13 cellular contexts compared by ENCODE assay signal in the genomic region with DNA sequence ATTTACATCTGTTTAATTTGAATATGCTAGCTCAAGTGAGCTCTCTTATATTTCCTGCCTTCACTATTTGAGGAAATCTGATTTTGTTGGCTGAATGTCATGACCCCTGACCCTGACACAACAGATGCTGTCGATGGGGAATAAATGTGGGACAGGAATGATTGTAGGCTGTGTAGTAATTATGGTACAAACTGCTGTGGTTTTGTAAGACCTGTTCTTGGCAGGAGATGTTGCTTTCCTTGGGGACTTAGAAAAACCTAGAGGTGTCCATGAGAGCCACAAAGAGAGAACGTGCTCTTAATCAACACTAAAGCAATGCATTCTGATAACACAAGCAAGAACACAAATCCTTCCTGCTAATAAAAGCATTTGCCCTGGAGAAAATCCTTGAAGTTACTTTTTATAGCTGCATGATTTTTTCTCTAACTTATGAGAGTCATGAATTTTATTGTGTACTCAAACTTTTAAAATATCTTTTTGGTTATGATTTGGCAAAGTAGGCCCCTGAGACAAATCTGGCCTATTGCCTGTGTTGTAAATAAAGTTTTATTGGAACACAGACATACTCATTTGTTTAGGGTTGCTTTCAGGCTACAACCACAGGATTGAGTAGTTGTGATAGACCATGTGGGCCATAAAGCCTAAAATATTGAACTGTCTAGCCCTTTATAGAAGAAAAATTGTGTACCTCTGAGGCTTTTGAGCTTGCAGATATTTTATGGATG.
DNase-seq lines count a peak whose midpoint lies in the region; ATAC-seq, FAIRE-seq and TF ChIP-seq lines count a peak whose summit lies in the region.
"Had no signal": no experiment of that assay in that cellular context is flagged by ENCODE, and none has a peak within 500 bp of the region (broad histone marks: within the 10 kb centered on the region; RNA-seq: fewer than 3 reads in every experiment).

No MANE protein-coding gene starts in this region.

- H3K4me3 ChIP-seq in fibroblast of the aortic adventitia (ENCODE audit: low read depth, low read length), result no peak overlapping the region
- H3K4me3 ChIP-seq in sigmoid colon, result no peak overlapping the region
- no peak overlapping the region for H3K4me3 ChIP-seq in effector memory CD4-positive, alpha-beta T cell (ENCODE audit: insufficient read depth, low read depth, low read length, poor library complexity, severe bottlenecking)
- H3K4me3 ChIP-seq: pancreas had no signal

- FAIRE-seq in GM18507 (lab: Jason Lieb, UNC), result peak; percentile 53
- FAIRE-seq: G401.6, pancreas had no signal

- intact Hi-C loops in sigmoid colon (cut with DNase I), result no loop called here

- H3K36me3 Mint-ChIP-seq in activated CD4-positive, alpha-beta memory T cell treated with anti-CD3 and anti-CD28 coated beads, Interleukin-2, amount 10 ng/mL, durations not matched to agents 7 days and 5 days (ENCODE audit: low read depth), result peaks cover 6% of the 10 kb centered on the region

- no peaks in the 10 kb centered on the region for H3K9me3 ChIP-seq in sigmoid colon
- no peaks in the 10 kb centered on the region for H3K9me3 ChIP-seq in effector memory CD4-positive, alpha-beta T cell (ENCODE audit: control insufficient read depth, low read length)
- H3K9me3 ChIP-seq: pancreas had no signal

- H3K27ac Mint-ChIP-seq in activated CD4-positive, alpha-beta memory T cell treated with anti-CD3 and anti-CD28 coated beads, Interleukin-2, amount 10 ng/mL, durations not matched to agents 7 days and 5 days, result no peak overlapping the region
- H3K27ac Mint-ChIP-seq: stimulated activated naive CD8-positive, alpha-beta T cell treated with anti-CD3 and anti-CD28 coated beads, Interleukin-15, Interleukin-2, amounts not matched to agents 100 ng/mL and 50 ng/mL, for 24 hours had no signal

- TF ChIP-seq CTCF in VCaP (conservative IDR thresholded peaks at IDR 0.05), result no peak
- no peak for TF ChIP-seq CTCF in fibroblast of the aortic adventitia (IDR thresholded peaks at IDR 0.05; ENCODE audit: insufficient read depth, low read length)
- no peak for TF ChIP-seq CTCF in sigmoid colon (IDR thresholded peaks at IDR 0.05)

- H3K4me1 Mint-ChIP-seq in activated CD4-positive, alpha-beta memory T cell treated with anti-CD3 and anti-CD28 coated beads, Interleukin-2, amount 10 ng/mL, durations not matched to agents 7 days and 5 days, result peaks cover 11% of the 10 kb centered on the region

- DNase-seq in GM18507 (ENCODE audit: extremely low spot score, insufficient read length, low read depth) (no peak), fibroblast of the aortic adventitia (ENCODE audit: low read depth) (peak; percentile 55), sigmoid colon (peak; percentile 65)
- no peak for DNase-seq in activated CD4-positive, alpha-beta memory T cell treated with anti-CD3 and anti-CD28 coated beads, Interleukin-2, amount 10 ng/mL, durations not matched to agents 7 days and 5 days
- no peak for DNase-seq in effector memory CD4-positive, alpha-beta T cell
- DNase-seq: activated CD4-positive, alpha-beta T cell treated with anti-CD3 and anti-CD28 coated beads, Interleukin-2, amount 50 U/mL, for 48 hours; pancreas; stimulated activated CD4-positive, alpha-beta T cell treated with anti-CD3 and anti-CD28 coated beads, Interleukin-4, amount 100 ng/mL, for 1 hour had no signal

- POLR2A ChIA-PET in activated CD4-positive, alpha-beta memory T cell treated with anti-CD3 and anti-CD28 coated beads, Interleukin-2, amount 10 ng/mL, durations not matched to agents 7 days and 5 days (lab: Charles Lee), result no interaction called here

- H3K36me3 ChIP-seq in sigmoid colon, result no peaks in the 10 kb centered on the region
- no peaks in the 10 kb centered on the region for H3K36me3 ChIP-seq in effector memory CD4-positive, alpha-beta T cell (ENCODE audit: control insufficient read depth, insufficient read depth, low read length)
- H3K36me3 ChIP-seq: pancreas had no signal

- TF ChIP-seq POLR2A in sigmoid colon (IDR thresholded peaks at IDR 0.05), result no peak

- no peak for ATAC-seq in HG03457 (IDR thresholded peaks at IDR 0.05; ENCODE audit: unreplicated experiment)
- no peak for ATAC-seq in GM18519 (IDR thresholded peaks at IDR 0.05; ENCODE audit: low FRiP score, unreplicated experiment)

- no peak overlapping the region for H3K4me3 Mint-ChIP-seq in activated CD4-positive, alpha-beta memory T cell treated with anti-CD3 and anti-CD28 coated beads, Interleukin-2, amount 10 ng/mL, durations not matched to agents 7 days and 5 days
- H3K4me3 Mint-ChIP-seq: stimulated activated naive CD8-positive, alpha-beta T cell treated with anti-CD3 and anti-CD28 coated beads, Interleukin-15, Interleukin-2, amounts not matched to agents 100 ng/mL and 50 ng/mL, for 24 hours had no signal

- H3K9me3 Mint-ChIP-seq in activated CD4-positive, alpha-beta memory T cell treated with anti-CD3 and anti-CD28 coated beads, Interleukin-2, amount 10 ng/mL, durations not matched to agents 7 days and 5 days, result no peaks in the 10 kb centered on the region
- H3K9me3 Mint-ChIP-seq: stimulated activated naive CD8-positive, alpha-beta T cell treated with anti-CD3 and anti-CD28 coated beads, Interleukin-15, Interleukin-2, amounts not matched to agents 100 ng/mL and 50 ng/mL, for 24 hours had no signal

- H3K27ac ChIP-seq in VCaP (peak overlapping the region; percentile 51), sigmoid colon (peak overlapping the region in 2 of 4 donors; percentile 23 to 41)
- no peak overlapping the region for H3K27ac ChIP-seq in effector memory CD4-positive, alpha-beta T cell (ENCODE audit: insufficient read depth, low read length, poor library complexity, severe bottlenecking)
- H3K27ac ChIP-seq: pancreas had no signal

- CTCF ChIA-PET in activated CD4-positive, alpha-beta memory T cell treated with anti-CD3 and anti-CD28 coated beads, Interleukin-2, amount 10 ng/mL, durations not matched to agents 7 days and 5 days (lab: Charles Lee), result no interaction called here

- TF ChIP-seq EP300 in sigmoid colon (IDR thresholded peaks at IDR 0.05), result no peak

- no peaks in the 10 kb centered on the region for H3K27me3 Mint-ChIP-seq in activated CD4-positive, alpha-beta memory T cell treated with anti-CD3 and anti-CD28 coated beads, Interleukin-2, amount 10 ng/mL, durations not matched to agents 7 days and 5 days
- H3K27me3 Mint-ChIP-seq: stimulated activated naive CD8-positive, alpha-beta T cell treated with anti-CD3 and anti-CD28 coated beads, Interleukin-15, Interleukin-2, amounts not matched to agents 100 ng/mL and 50 ng/mL, for 24 hours had no signal

- 15 to 47% methylated on average over 2 of the region's 2 CpGs for WGBS in sigmoid colon, 2 donors

- no peaks in the 10 kb centered on the region for H3K27me3 ChIP-seq in sigmoid colon
- no peaks in the 10 kb centered on the region for H3K27me3 ChIP-seq in effector memory CD4-positive, alpha-beta T cell (replicated peaks; ENCODE audit: control insufficient read depth, insufficient read depth, low read length, poor library complexity, severe bottlenecking)
- H3K27me3 ChIP-seq: pancreas had no signal

- peaks cover 0 to 29% (median 15%) of the 10 kb centered on the region in 4 donors for H3K4me1 ChIP-seq in sigmoid colon
- H3K4me1 ChIP-seq in effector memory CD4-positive, alpha-beta T cell (ENCODE audit: control insufficient read depth, insufficient read depth, low read length, poor library complexity, severe bottlenecking), result no peaks in the 10 kb centered on the region
- H3K4me1 ChIP-seq: pancreas had no signal

Comparison
In these comparisons a context has a peak if more than half of its experiments do, and no peak if none do; other contexts are left out.
1. DNase-seq: peak in fibroblast of the aortic adventitia (single experiment) and sigmoid colon (single experiment); none in GM18507 (single experiment), activated CD4-positive, alpha-beta memory T cell treated with anti-CD3 and anti-CD28 coated beads, Interleukin-2, amount 10 ng/mL, durations not matched to agents 7 days and 5 days (single experiment) and effector memory CD4-positive, alpha-beta T cell (0 of 3).